24 cellular contexts compared by ENCODE assay signal in the genomic region with DNA sequence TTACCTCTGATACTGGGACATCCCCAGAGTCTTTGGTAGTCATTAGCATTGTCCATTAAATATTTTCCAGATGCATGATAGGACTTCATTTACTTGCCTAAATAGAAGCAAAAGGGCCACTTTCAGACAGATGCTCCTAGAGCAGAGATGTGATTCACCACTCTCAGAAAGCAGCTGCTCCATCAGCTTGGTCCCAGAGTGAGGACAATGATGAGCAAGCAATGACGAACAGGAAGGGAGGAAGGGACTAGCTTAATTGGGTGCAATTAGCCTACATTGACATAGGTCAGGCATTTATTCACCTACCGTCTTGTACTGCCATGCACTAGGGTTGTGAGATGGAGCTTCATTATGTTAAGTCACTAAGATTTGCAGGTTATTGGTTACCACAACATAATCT.
"Had no signal": no experiment of that assay in that cellular context is flagged by ENCODE, and none has a peak within 500 bp of the region (broad histone marks: within the 10 kb centered on the region; RNA-seq: fewer than 3 reads in every experiment).

No MANE protein-coding gene starts in this region.

- H3K9me3 Mint-ChIP-seq: activated naive CD4-positive, alpha-beta T cell treated with anti-CD3 and anti-CD28 coated beads, Interleukin-2, amount 50 U/mL, for 72 hours; activated T-cell treated with anti-CD3 and anti-CD28 coated beads, Interleukin-2, amount 50 U/mL, for 24 hours; activated T-helper 17 cell treated with anti-CD3 and anti-CD28 coated beads, Interleukin-2, amount 50 U/mL, for 72 hours; effector memory CD8-positive, alpha-beta T cell; memory B cell; nephron; stimulated activated naive CD8-positive, alpha-beta T cell treated with anti-CD3 and anti-CD28 coated beads, Interleukin-15, Interleukin-2, amounts not matched to agents 100 ng/mL and 50 ng/mL, for 24 hours; WTC11 had no signal

- DNase-seq: activated CD4-positive, alpha-beta T cell treated with anti-CD3 and anti-CD28 coated beads, Interleukin-2, amount 50 U/mL, for 4 hours; activated CD8-positive, alpha-beta memory T cell treated with anti-CD3 and anti-CD28 coated beads for 24 hours; activated CD8-positive, alpha-beta memory T cell treated with anti-CD3 and anti-CD28 coated beads, Interleukin-2, amount 50 U/mL, for 4 hours; activated T-cell treated with anti-CD3 and anti-CD28 coated beads, Interleukin-2, amount 50 U/mL, for 24 hours; adrenal gland; colonic mucosa; dorsolateral prefrontal cortex; effector memory CD8-positive, alpha-beta T cell; left cardiac atrium; ovary; spleen; stimulated activated CD4-positive, alpha-beta T cell treated with anti-CD3 and anti-CD28 coated beads, Interleukin-4, amount 100 ng/mL, for 24 hours; substantia nigra; thyroid gland; upper lobe of right lung had no signal

- H3K4me1 ChIP-seq: colonic mucosa, prostate gland, spleen, thyroid gland, upper lobe of right lung had no signal

- H3K4me3 Mint-ChIP-seq: activated T-cell treated with anti-CD3 and anti-CD28 coated beads, Interleukin-2, amount 50 U/mL, for 24 hours; activated T-helper 17 cell treated with anti-CD3 and anti-CD28 coated beads, Interleukin-2, amount 50 U/mL, for 72 hours; effector memory CD8-positive, alpha-beta T cell; memory B cell; nephron; stimulated activated naive CD8-positive, alpha-beta T cell treated with anti-CD3 and anti-CD28 coated beads, Interleukin-15, Interleukin-2, amounts not matched to agents 100 ng/mL and 50 ng/mL, for 24 hours; WTC11 had no signal

- H3K27ac Mint-ChIP-seq: activated naive CD4-positive, alpha-beta T cell treated with anti-CD3 and anti-CD28 coated beads, Interleukin-2, amount 50 U/mL, for 72 hours; activated T-cell treated with anti-CD3 and anti-CD28 coated beads, Interleukin-2, amount 50 U/mL, for 24 hours; activated T-helper 17 cell treated with anti-CD3 and anti-CD28 coated beads, Interleukin-2, amount 50 U/mL, for 72 hours; effector memory CD8-positive, alpha-beta T cell; memory B cell; nephron; stimulated activated naive CD8-positive, alpha-beta T cell treated with anti-CD3 and anti-CD28 coated beads, Interleukin-15, Interleukin-2, amounts not matched to agents 100 ng/mL and 50 ng/mL, for 24 hours; WTC11 had no signal

- H3K4me3 ChIP-seq: adrenal gland, colonic mucosa, dorsolateral prefrontal cortex, ovary, prostate gland, spleen, thyroid gland, upper lobe of right lung had no signal

- H3K4me1 Mint-ChIP-seq: activated T-helper 17 cell treated with anti-CD3 and anti-CD28 coated beads, Interleukin-2, amount 50 U/mL, for 72 hours; memory B cell had no signal

- H3K36me3 ChIP-seq: adrenal gland, colonic mucosa, neutrophil, ovary, prostate gland, spleen, thyroid gland, upper lobe of right lung had no signal

- H3K9me3 ChIP-seq: adrenal gland, colonic mucosa, neutrophil, ovary, prostate gland, spleen, thyroid gland, upper lobe of right lung had no signal

- H3K36me3 Mint-ChIP-seq: activated naive CD4-positive, alpha-beta T cell treated with anti-CD3 and anti-CD28 coated beads, Interleukin-2, amount 50 U/mL, for 72 hours; memory B cell; WTC11 had no signal

- H3K27ac ChIP-seq: adrenal gland, colonic mucosa, dorsolateral prefrontal cortex, neutrophil, ovary, prostate gland, spleen, thyroid gland, upper lobe of right lung had no signal

- H3K27me3 ChIP-seq: adrenal gland, colonic mucosa, ovary, thyroid gland, upper lobe of right lung had no signal

- ATAC-seq: activated naive CD4-positive, alpha-beta T cell treated with anti-CD3 and anti-CD28 coated beads, Interleukin-2, amount 50 U/mL, for 72 hours; activated T-helper 17 cell treated with anti-CD3 and anti-CD28 coated beads, Interleukin-2, amount 50 U/mL, for 72 hours; effector memory CD8-positive, alpha-beta T cell; esophagus mucosa; left cardiac atrium; upper lobe of right lung; WTC11 had no signal
